In genomic region chr12:103656291-103656690, GRCh38 we compare ENCODE assay signal across 29 cellular contexts.
"Had no signal": no experiment of that assay in that cellular context is flagged by ENCODE, and none has a peak within 500 bp of the region (broad histone marks: within the 10 kb centered on the region; RNA-seq: fewer than 3 reads in every experiment).

No MANE protein-coding gene starts in this region.

- H3K9me3 Mint-ChIP-seq: endodermal cell had no signal

- H3K9me3 ChIP-seq: colonic mucosa, esophagus muscularis mucosa, esophagus squamous epithelium, gastrocnemius medialis, gastroesophageal sphincter, heart left ventricle, heart right ventricle had no signal

- FAIRE-seq: colon, endometrium, endothelial cell of umbilical vein, frontal cortex had no signal

- H3K27ac Mint-ChIP-seq: dendritic cell treated with granulocyte-macrophage colony-stimulating factor and Interleukin-4, amounts not matched to agents 40 ng/mL and 50 ng/mL, for 4 days; effector memory CD8-positive, alpha-beta T cell; endodermal cell had no signal

- H3K4me3 Mint-ChIP-seq: dendritic cell treated with granulocyte-macrophage colony-stimulating factor and Interleukin-4, amounts not matched to agents 40 ng/mL and 50 ng/mL, for 4 days; effector memory CD8-positive, alpha-beta T cell; endodermal cell had no signal

- ATAC-seq: effector memory CD8-positive, alpha-beta T cell; esophagus mucosa; foreskin keratinocyte; gastrocnemius medialis; gastroesophageal sphincter; heart left ventricle; heart right ventricle had no signal

- H3K27ac ChIP-seq: colonic mucosa, coronary artery, dorsolateral prefrontal cortex, epithelial cell of prostate, esophagus muscularis mucosa, esophagus squamous epithelium, foreskin keratinocyte, gastrocnemius medialis, gastroesophageal sphincter, heart left ventricle, heart right ventricle had no signal

- H3K4me3 ChIP-seq: colonic mucosa, coronary artery, dorsolateral prefrontal cortex, esophagus muscularis mucosa, esophagus squamous epithelium, gastrocnemius medialis, gastroesophageal sphincter, heart left ventricle, heart right ventricle had no signal

- H3K4me1 Mint-ChIP-seq: endodermal cell had no signal

- H3K27me3 ChIP-seq: colonic mucosa, esophagus muscularis mucosa, gastrocnemius medialis, gastroesophageal sphincter had no signal

- DNase-seq: colonic mucosa; cortex of kidney; dermis blood vessel endothelial cell; dorsolateral prefrontal cortex; effector CD4-positive, alpha-beta T cell; effector CD8-positive, alpha-beta T cell; effector memory CD4-positive, alpha-beta T cell; effector memory CD8-positive, alpha-beta T cell; endodermal cell; erythroblast; esophagus squamous epithelium; foreskin fibroblast; foreskin keratinocyte; foreskin melanocyte; gastrocnemius medialis; glutamatergic neuron; head of caudate nucleus; heart left ventricle; heart right ventricle had no signal

- H3K4me1 ChIP-seq: colonic mucosa, esophagus squamous epithelium, foreskin keratinocyte, gastrocnemius medialis, gastroesophageal sphincter, heart left ventricle had no signal

- H3K36me3 ChIP-seq: colonic mucosa, esophagus muscularis mucosa, esophagus squamous epithelium, gastrocnemius medialis, gastroesophageal sphincter, heart left ventricle, heart right ventricle had no signal
